14 cellular contexts compared by ENCODE assay signal in the genomic region with DNA sequence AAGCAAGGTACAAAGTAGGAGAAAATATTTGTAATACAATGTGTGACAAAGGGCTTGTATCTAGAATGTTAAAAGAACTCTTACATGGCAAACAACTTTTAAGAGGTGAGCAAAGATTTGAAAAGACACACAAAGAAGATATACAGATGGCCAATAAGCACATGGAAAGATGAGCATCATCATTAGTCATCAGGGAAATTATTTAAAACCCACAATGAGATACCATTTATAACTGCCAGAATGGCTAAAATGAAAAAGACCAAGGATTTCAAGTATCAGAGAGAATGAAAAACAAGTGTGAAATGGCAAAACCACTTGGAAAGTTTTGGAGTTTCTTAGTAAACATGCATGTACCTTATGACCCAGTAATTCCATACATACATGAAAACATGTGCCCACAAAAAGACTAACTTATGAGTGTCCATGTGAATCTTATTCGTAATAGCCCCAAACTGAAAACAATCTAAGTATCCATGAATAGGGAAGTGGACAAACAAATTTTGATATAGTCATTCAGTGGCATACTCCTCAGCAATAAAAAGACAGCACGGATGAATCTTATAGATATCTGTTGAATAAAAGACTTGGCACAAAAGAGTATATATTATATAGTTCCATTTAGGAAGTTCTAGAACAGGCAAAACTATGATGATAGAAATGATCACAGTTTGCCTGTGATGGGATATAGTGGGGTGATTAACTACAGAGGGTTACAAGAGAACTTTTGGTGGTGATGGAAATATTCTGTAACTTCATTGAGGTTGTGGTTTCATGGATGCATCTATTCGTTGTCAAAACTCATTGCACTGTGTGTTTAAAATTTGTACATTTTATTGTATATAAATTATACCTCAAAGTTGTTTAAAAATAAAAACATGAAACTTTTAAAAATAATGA.
DNase-seq lines count a peak whose midpoint lies in the region; ATAC-seq, FAIRE-seq and TF ChIP-seq lines count a peak whose summit lies in the region.
"Had no signal": no experiment of that assay in that cellular context is flagged by ENCODE, and none has a peak within 500 bp of the region (broad histone marks: within the 10 kb centered on the region; RNA-seq: fewer than 3 reads in every experiment).

No MANE protein-coding gene starts in this region.

- POLR2A ChIA-PET in A549 (lab: Yijun Ruan, JAX): no interaction called here

- H3K27ac Mint-ChIP-seq in activated naive CD8-positive, alpha-beta T cell: peak overlapping the region; percentile 97
- H3K27ac Mint-ChIP-seq: CD14-positive monocyte had no signal

- WGBS in A549 (ENCODE audit: missing lambda C conversion rate): 66% methylated on average over 3 of the region's 3 CpGs

- FAIRE-seq in A549 (lab: Jason Lieb, UNC): no peak
- FAIRE-seq: H1 had no signal

- H3K4me3 ChIP-seq in A549 (no peak overlapping the region; the same call in 2 of the 3 replicates), lower lobe of right lung (peak overlapping the region; percentile 17)
- H3K4me3 ChIP-seq: colonic mucosa had no signal

- no peak for TF ChIP-seq POLR2A in A549 (IDR thresholded peaks at IDR 0.05; ENCODE audit: low read length)

- H3K4me2 ChIP-seq in A549: peak overlapping the region; percentile 59

- no peaks in the 10 kb centered on the region for H3K27me3 ChIP-seq in lower lobe of right lung (ENCODE audit: low read depth)
- H3K27me3 ChIP-seq: colonic mucosa had no signal

- H3K9me3 Mint-ChIP-seq in activated naive CD8-positive, alpha-beta T cell (ENCODE audit: low read depth): no peaks in the 10 kb centered on the region

- no peaks in the 10 kb centered on the region for H3K9me3 ChIP-seq in A549
- H3K9me3 ChIP-seq in lower lobe of right lung: no peaks in the 10 kb centered on the region
- H3K9me3 ChIP-seq: colonic mucosa had no signal

- peaks cover 39% of the 10 kb centered on the region for H3K4me1 Mint-ChIP-seq in activated naive CD8-positive, alpha-beta T cell (ENCODE audit: low read depth)
- H3K4me1 Mint-ChIP-seq: CD14-positive monocyte had no signal

- CTCF ChIA-PET in A549 (lab: Yijun Ruan, JAX): no interaction called here

- TF ChIP-seq CTCF in A549 (IDR thresholded peaks at IDR 0.05) (no peak), lower lobe of right lung (IDR thresholded peaks at IDR 0.05) (no peak)

- no peak for TF ChIP-seq EP300 in A549 (IDR thresholded peaks at IDR 0.05)

- ATAC-seq in A549 (no peak), lower lobe of right lung (no peak), HG02759 (IDR thresholded peaks at IDR 0.05; ENCODE audit: unreplicated experiment) (no peak)

- no peaks in the 10 kb centered on the region for H3K27me3 Mint-ChIP-seq in activated naive CD8-positive, alpha-beta T cell

- TF ChIP-seq RAD21 in A549 (conservative IDR thresholded peaks at IDR 0.05 in 1 of 2, IDR thresholded peaks at IDR 0.05 in 1 of 2): no peak

- H3K36me3 ChIP-seq in lower lobe of right lung: no peaks in the 10 kb centered on the region
- H3K36me3 ChIP-seq: colonic mucosa had no signal

- H3K4me1 ChIP-seq in A549 (peaks cover 11% of the 10 kb centered on the region; the same call in 2 of the 3 replicates), lower lobe of right lung (no peaks in the 10 kb centered on the region)
- H3K4me1 ChIP-seq: colonic mucosa had no signal

- peak overlapping the region; percentile 72 for H3K4me3 Mint-ChIP-seq in activated naive CD8-positive, alpha-beta T cell
- H3K4me3 Mint-ChIP-seq: CD14-positive monocyte had no signal

- H3K27ac ChIP-seq in A549 (no peak overlapping the region), lower lobe of right lung (peak overlapping the region; percentile 32)
- H3K27ac ChIP-seq: colonic mucosa, RWPE1 had no signal

- peaks cover 9% of the 10 kb centered on the region for H3K36me3 Mint-ChIP-seq in activated naive CD8-positive, alpha-beta T cell

- no peak for DNase-seq in A549 (ENCODE audit: low read depth in 1 of 2, low spot score in 1 of 2)
- DNase-seq in EL: peak; percentile 29
- no peak for DNase-seq in lower lobe of right lung
- DNase-seq in Kasumi-1 (lab: John Stamatoyannopoulos, UW): no peak
- DNase-seq in stimulated activated CD4-positive, alpha-beta T cell treated with anti-CD3 and anti-CD28 coated beads, Interleukin-15, amount 100 ng/mL, for 24 hours: no peak
- DNase-seq in NOMO-1 treated with DMSO at 0.1 percent for 48 hours (lab: John Stamatoyannopoulos, UW; ENCODE audit: unreplicated experiment): no peak
- DNase-seq: activated effector memory CD4-positive, alpha-beta T cell treated with Interleukin-2 at 50 U/mL for 16 hours; colonic mucosa; mesendoderm had no signal

- intact Hi-C loops in lower lobe of right lung (cut with DNase I): no loop called here

TF ChIP-seq in A549, 52 proteins besides CTCF, POLR2A, EP300 and RAD21:
- TF ChIP-seq TFCP2L1 (CRISPR knock-in tag; IDR thresholded peaks at IDR 0.05): no peak
- TF ChIP-seq CBX2 (IDR thresholded peaks at IDR 0.05; ENCODE audit: borderline replicate concordance, low read depth): no peak
- TF ChIP-seq RNF2 (IDR thresholded peaks at IDR 0.05; ENCODE audit: borderline replicate concordance, low read depth): no peak
- no peak for TF ChIP-seq ZC3H11A (IDR thresholded peaks at IDR 0.05)
- TF ChIP-seq HOXB5 (CRISPR knock-in tag; IDR thresholded peaks at IDR 0.05): no peak
- no peak for TF ChIP-seq CHD4 (IDR thresholded peaks at IDR 0.05; ENCODE audit: borderline replicate concordance)
- no peak for TF ChIP-seq HEYL (CRISPR knock-in tag; IDR thresholded peaks at IDR 0.05)
- TF ChIP-seq HOXB13 (CRISPR knock-in tag; IDR thresholded peaks at IDR 0.05; ENCODE audit: low read depth): no peak
- no peak for TF ChIP-seq RCOR1 (IDR thresholded peaks at IDR 0.05; ENCODE audit: low read depth, low read length)
- TF ChIP-seq, protein P1, sequence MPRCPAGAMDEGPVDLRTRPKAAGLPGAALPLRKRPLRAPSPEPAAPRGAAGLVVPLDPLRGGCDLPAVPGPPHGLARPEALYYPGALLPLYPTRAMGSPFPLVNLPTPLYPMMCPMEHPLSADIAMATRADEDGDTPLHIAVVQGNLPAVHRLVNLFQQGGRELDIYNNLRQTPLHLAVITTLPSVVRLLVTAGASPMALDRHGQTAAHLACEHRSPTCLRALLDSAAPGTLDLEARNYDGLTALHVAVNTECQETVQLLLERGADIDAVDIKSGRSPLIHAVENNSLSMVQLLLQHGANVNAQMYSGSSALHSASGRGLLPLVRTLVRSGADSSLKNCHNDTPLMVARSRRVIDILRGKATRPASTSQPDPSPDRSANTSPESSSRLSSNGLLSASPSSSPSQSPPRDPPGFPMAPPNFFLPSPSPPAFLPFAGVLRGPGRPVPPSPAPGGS (IDR thresholded peaks at IDR 0.05): no peak
- TF ChIP-seq HDAC2 (IDR thresholded peaks at IDR 0.05): no peak
- no peak for TF ChIP-seq MAZ (IDR thresholded peaks at IDR 0.05; ENCODE audit: borderline replicate concordance, low read depth, low read length)
TF ChIP-seq in A549: peak in this region for 0.
